Comparison of ENCODE assay signal across 14 cellular contexts in genomic region chrX:30887288-30887687, GRCh38. TPM values are rescaled to one million over a fixed set of nuclear protein-coding genes. Genes with fewer than 3 reads are reported as not detected.
DNase-seq lines count a peak whose midpoint lies in the region; ATAC-seq, FAIRE-seq and TF ChIP-seq lines count a peak whose summit lies in the region.
"Had no signal": no experiment of that assay in that cellular context is flagged by ENCODE, and none has a peak within 500 bp of the region (broad histone marks: within the 10 kb centered on the region; RNA-seq: fewer than 3 reads in every experiment).

No MANE protein-coding gene starts in this region.

- WGBS in psoas muscle, 3 donors: 87 to 97% (median 93%) methylated on average over 5 of the region's 5 CpGs

- ATAC-seq in stimulated activated memory B cell treated with anti-CD40 and anti-IgM and Interleukin-4, amounts not matched to agents 10 μg/mL and 1 μg/mL and 100 μg/mL, for 72 hours: no peak
- no peak for ATAC-seq in psoas muscle
- ATAC-seq: gastrocnemius medialis had no signal

- H3K9ac ChIP-seq in MM.1S (ENCODE audit: low read length) (no peak overlapping the region), astrocyte (ENCODE audit: low read length) (no peak overlapping the region)

- CTCF ChIA-PET in activated naive CD4-positive, alpha-beta T cell treated with anti-CD3 and anti-CD28 coated beads for 36 hours (lab: Charles Lee): interaction anchor here (0.7 to 3.3 kb wide), 3 partner anchors 151 to 316 kb away, joined by 3 to 13 read pairs (median 3); no protein-coding TSS in a partner anchor

- no peak for FAIRE-seq in astrocyte (lab: Jason Lieb, UNC)
- FAIRE-seq: H54 had no signal

- peak overlapping the region; percentile 64; the same call in 1 of the 2 replicates for H3K4me2 ChIP-seq in MM.1S (ENCODE audit: low read depth, low read length)
- peak overlapping the region; percentile 91 for H3K4me2 ChIP-seq in astrocyte (ENCODE audit: low read length)

- H3K27ac Mint-ChIP-seq in activated naive CD4-positive, alpha-beta T cell treated with anti-CD3 and anti-CD28 coated beads for 36 hours: no peak overlapping the region
- H3K27ac Mint-ChIP-seq in astrocyte (ENCODE audit: unreplicated experiment): no peak overlapping the region
- no peak overlapping the region for H3K27ac Mint-ChIP-seq in stimulated activated memory B cell treated with anti-CD40 and anti-IgM and Interleukin-4, amounts not matched to agents 10 μg/mL and 1 μg/mL and 100 μg/mL, for 72 hours

- peaks cover 38% of the 10 kb centered on the region for H3K4me1 Mint-ChIP-seq in activated naive CD4-positive, alpha-beta T cell treated with anti-CD3 and anti-CD28 coated beads for 36 hours (ENCODE audit: low read depth)
- peaks cover 4% of the 10 kb centered on the region for H3K4me1 Mint-ChIP-seq in astrocyte (ENCODE audit: low read depth, unreplicated experiment)
- H3K4me1 Mint-ChIP-seq in stimulated activated memory B cell treated with anti-CD40 and anti-IgM and Interleukin-4, amounts not matched to agents 10 μg/mL and 1 μg/mL and 100 μg/mL, for 72 hours: peaks cover 25% of the 10 kb centered on the region

- DNase-seq in activated naive CD4-positive, alpha-beta T cell treated with anti-CD3 and anti-CD28 coated beads for 36 hours: no peak
- DNase-seq in activated naive CD4-positive, alpha-beta T cell treated with anti-CD3 and anti-CD28 coated beads, Interleukin-2, amount 50 U/mL, for 16 hours: no peak
- DNase-seq in MM.1S: no peak
- no peak for DNase-seq in astrocyte (ENCODE audit: low read depth)
- DNase-seq in NCI-H69 (lab: John Stamatoyannopoulos, UW): no peak
- DNase-seq in psoas muscle: no peak
- no peak for DNase-seq in kidney glomerular epithelial cell (lab: John Stamatoyannopoulos, UW)
- DNase-seq: DMS153, gastrocnemius medialis, mesenchymal stem cell, NCI-H1694, NCI-H526 had no signal

- peak overlapping the region; percentile 85 for H3K4me3 Mint-ChIP-seq in activated naive CD4-positive, alpha-beta T cell treated with anti-CD3 and anti-CD28 coated beads for 36 hours
- peak overlapping the region; percentile 45 for H3K4me3 Mint-ChIP-seq in astrocyte (ENCODE audit: unreplicated experiment)
- H3K4me3 Mint-ChIP-seq in stimulated activated memory B cell treated with anti-CD40 and anti-IgM and Interleukin-4, amounts not matched to agents 10 μg/mL and 1 μg/mL and 100 μg/mL, for 72 hours: peak overlapping the region; percentile 83

- H3K9me3 ChIP-seq in MM.1S (replicated peaks; ENCODE audit: insufficient read depth, low read length) (no peaks in the 10 kb centered on the region), astrocyte (ENCODE audit: insufficient read depth, low read depth, low read length) (no peaks in the 10 kb centered on the region), psoas muscle (no peaks in the 10 kb centered on the region)
- H3K9me3 ChIP-seq: gastrocnemius medialis had no signal

- H4K20me1 ChIP-seq in MM.1S (ENCODE audit: insufficient read depth, low read length): no peaks in the 10 kb centered on the region
- H4K20me1 ChIP-seq in astrocyte (ENCODE audit: insufficient read depth, low read length): peaks cover 6% of the 10 kb centered on the region

- H3F3A ChIP-seq in MM.1S (ENCODE audit: insufficient read depth, low read length): no peaks in the 10 kb centered on the region

- H3K79me2 ChIP-seq in MM.1S (ENCODE audit: low read length) (peaks cover 39% of the 10 kb centered on the region), astrocyte (ENCODE audit: insufficient read depth, low read length) (peaks cover 59% of the 10 kb centered on the region)

- H3K4me1 ChIP-seq in MM.1S (ENCODE audit: low read length) (no peaks in the 10 kb centered on the region), astrocyte (ENCODE audit: insufficient read depth, low read length) (no peaks in the 10 kb centered on the region), psoas muscle (peaks cover 3% of the 10 kb centered on the region)

- no peaks in the 10 kb centered on the region for H3K9me2 ChIP-seq in MM.1S (replicated peaks; ENCODE audit: insufficient read depth, low read length)

- TF ChIP-seq CTCF in MM.1S (IDR thresholded peaks at IDR 0.05; ENCODE audit: low read length) (no peak), astrocyte (IDR thresholded peaks at IDR 0.05; ENCODE audit: insufficient read depth, low read depth, low read length) (no peak), psoas muscle (IDR thresholded peaks at IDR 0.05) (no peak)

- no peaks in the 10 kb centered on the region for H3K27me3 ChIP-seq in MM.1S (replicated peaks; ENCODE audit: insufficient read depth, low read length)
- no peaks in the 10 kb centered on the region for H3K27me3 ChIP-seq in astrocyte (ENCODE audit: insufficient read depth, low read length)
- no peaks in the 10 kb centered on the region for H3K27me3 ChIP-seq in psoas muscle (ENCODE audit: insufficient read depth in 3 of 3, low read length in 2 of 3)
- H3K27me3 ChIP-seq: gastrocnemius medialis had no signal

- no peak overlapping the region for H2AFZ ChIP-seq in MM.1S (ENCODE audit: low read length)
- no peak overlapping the region for H2AFZ ChIP-seq in astrocyte (ENCODE audit: low read depth, low read length)

- peaks cover 2% of the 10 kb centered on the region for H3K36me3 Mint-ChIP-seq in activated naive CD4-positive, alpha-beta T cell treated with anti-CD3 and anti-CD28 coated beads for 36 hours (ENCODE audit: low read depth)
- H3K36me3 Mint-ChIP-seq in astrocyte (ENCODE audit: low read depth, unreplicated experiment): no peaks in the 10 kb centered on the region
- H3K36me3 Mint-ChIP-seq in stimulated activated memory B cell treated with anti-CD40 and anti-IgM and Interleukin-4, amounts not matched to agents 10 μg/mL and 1 μg/mL and 100 μg/mL, for 72 hours: no peaks in the 10 kb centered on the region

- intact Hi-C loops in activated naive CD4-positive, alpha-beta T cell treated with anti-CD3 and anti-CD28 coated beads for 36 hours (cut with micrococcal nuclease): loop anchor here (1.0 to 5.0 kb wide), 3 partner anchors 11 to 210 kb away; no protein-coding TSS in a partner anchor
- intact Hi-C loops in psoas muscle (cut with DNase I): no loop called here

- H3K36me3 ChIP-seq in MM.1S (replicated peaks; ENCODE audit: insufficient read depth, low read length) (no peaks in the 10 kb centered on the region), astrocyte (ENCODE audit: insufficient read depth, low read length) (no peaks in the 10 kb centered on the region), psoas muscle (ENCODE audit: insufficient read depth in 1 of 2, low read depth in 1 of 2) (no peaks in the 10 kb centered on the region)
- H3K36me3 ChIP-seq: gastrocnemius medialis had no signal

- no peak overlapping the region for H3K27ac ChIP-seq in MM.1S (ENCODE audit: low read length)
- H3K27ac ChIP-seq in astrocyte (ENCODE audit: low read depth, low read length): no peak overlapping the region
- no peak overlapping the region for H3K27ac ChIP-seq in psoas muscle
- H3K27ac ChIP-seq: gastrocnemius medialis had no signal

- no peak overlapping the region for H3K4me3 ChIP-seq in MM.1S (ENCODE audit: low read length)
- no peak overlapping the region for H3K4me3 ChIP-seq in astrocyte (ENCODE audit: insufficient read depth, low read depth, low read length)
- no peak overlapping the region for H3K4me3 ChIP-seq in psoas muscle

- no peaks in the 10 kb centered on the region for H3K9me3 Mint-ChIP-seq in activated naive CD4-positive, alpha-beta T cell treated with anti-CD3 and anti-CD28 coated beads for 36 hours
- H3K9me3 Mint-ChIP-seq in astrocyte (ENCODE audit: unreplicated experiment): no peaks in the 10 kb centered on the region
- H3K9me3 Mint-ChIP-seq in stimulated activated memory B cell treated with anti-CD40 and anti-IgM and Interleukin-4, amounts not matched to agents 10 μg/mL and 1 μg/mL and 100 μg/mL, for 72 hours: no peaks in the 10 kb centered on the region

- no peaks in the 10 kb centered on the region for H3K27me3 Mint-ChIP-seq in activated naive CD4-positive, alpha-beta T cell treated with anti-CD3 and anti-CD28 coated beads for 36 hours (ENCODE audit: low read depth)
- no peaks in the 10 kb centered on the region for H3K27me3 Mint-ChIP-seq in astrocyte (ENCODE audit: low read depth, unreplicated experiment)
- H3K27me3 Mint-ChIP-seq in stimulated activated memory B cell treated with anti-CD40 and anti-IgM and Interleukin-4, amounts not matched to agents 10 μg/mL and 1 μg/mL and 100 μg/mL, for 72 hours: no peaks in the 10 kb centered on the region

RNA-seq across cellular contexts. Expression of gene TAB3, which starts 1.8 kb away (rescaled TPM):
- total RNA-seq in activated naive CD4-positive, alpha-beta T cell treated with anti-CD3 and anti-CD28 coated beads for 36 hours: 10 to 100 TPM; 13.6 to 15.7 TPM
- 17.7 and 19.3 TPM in 2 replicates for total RNA-seq in astrocyte
- total RNA-seq in psoas muscle: 10 to 100 TPM; 11.9 to 14.5 (median 12.4) TPM
- 10 to 100 TPM in 1 of 3 donors, 1 to 10 TPM in 2; 4.9 to 15.7 (median 8.9) TPM for polyA plus RNA-seq in psoas muscle
